Comparison of ENCODE assay signal across 23 cellular contexts in the genomic region with DNA sequence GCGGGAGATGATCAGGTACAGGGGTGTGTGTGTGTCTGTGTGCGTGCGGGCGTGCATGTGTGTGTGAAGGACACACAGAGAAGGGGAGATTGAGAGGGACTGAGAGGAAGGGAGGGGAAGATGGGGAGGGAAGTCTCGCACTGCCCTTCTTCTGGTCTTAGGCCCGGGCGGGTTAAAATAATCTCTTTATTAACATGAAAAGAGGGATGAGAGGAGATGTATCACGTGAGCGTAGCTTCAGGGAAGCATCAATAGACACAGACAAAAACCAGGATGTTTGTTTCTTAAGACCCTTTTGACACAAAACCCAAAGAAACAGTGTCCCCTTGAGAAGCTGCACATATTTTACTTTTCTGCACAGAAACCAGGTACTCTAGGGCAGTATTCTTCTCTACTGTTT.
"Had no signal": no experiment of that assay in that cellular context is flagged by ENCODE, and none has a peak within 500 bp of the region (broad histone marks: within the 10 kb centered on the region; RNA-seq: fewer than 3 reads in every experiment).

No MANE protein-coding gene starts in this region.

- H3K27ac Mint-ChIP-seq: naive B cell, progenitor cell of endocrine pancreas had no signal

- FAIRE-seq: kidney, small intestine had no signal

- ATAC-seq: gastroesophageal sphincter, left cardiac atrium, lower lobe of right lung, right cardiac atrium had no signal

- H3K36me3 ChIP-seq: esophagus muscularis mucosa, gastroesophageal sphincter, left ventricle myocardium inferior, lower lobe of right lung, ovary, stomach, uterus had no signal

- H3K4me3 Mint-ChIP-seq: memory B cell had no signal

- DNase-seq: cortex of kidney; dorsolateral prefrontal cortex; effector memory CD4-positive, alpha-beta T cell; kidney; left cardiac atrium; left ventricle myocardium inferior; lower lobe of right lung; naive B cell; nucleus accumbens; ovary; right cardiac atrium; small intestine; stimulated activated CD4-positive, alpha-beta T cell treated with anti-CD3 and anti-CD28 coated beads, Interleukin-12 subunit alpha, Interleukin-12 subunit beta, amount 100 ng/mL, for 4 hours; stimulated activated naive CD4-positive, alpha-beta T cell; stomach; substantia nigra; trophoblast cell; uterus had no signal

- H3K9me3 ChIP-seq: esophagus muscularis mucosa, lower lobe of right lung, ovary, stomach, uterus had no signal

- H3K27ac ChIP-seq: dorsolateral prefrontal cortex, epithelial cell of prostate, esophagus muscularis mucosa, gastroesophageal sphincter, left ventricle myocardium inferior, lower lobe of right lung, ovary, stomach, uterus had no signal

- H3K4me3 ChIP-seq: dorsolateral prefrontal cortex, esophagus muscularis mucosa, gastroesophageal sphincter, left ventricle myocardium inferior, lower lobe of right lung, ovary, stomach, uterus had no signal

- H3K4me1 ChIP-seq: uterus had no signal

- H3K27me3 ChIP-seq: ovary, uterus had no signal

- H3K27me3 Mint-ChIP-seq: memory B cell had no signal
